In genomic region chr3:48991851-48992545, GRCh38 we compare ENCODE assay signal across 10 cellular contexts. TPM values are rescaled to one million over a fixed set of nuclear protein-coding genes. Genes with fewer than 3 reads are reported as not detected.
A peak's percentile ranks its signal among the peaks of the same experiment; 100 is the strongest.
DNase-seq lines count a peak whose midpoint lies in the region; ATAC-seq and TF ChIP-seq lines count a peak whose summit lies in the region.
"Had no signal": no experiment of that assay in that cellular context is flagged by ENCODE, and none has a peak within 500 bp of the region (broad histone marks: within the 10 kb centered on the region; RNA-seq: fewer than 3 reads in every experiment).

No MANE protein-coding gene starts in this region.

- peaks cover 31% of the 10 kb centered on the region for H3K4me1 Mint-ChIP-seq in neural crest cell

- H3K23ac ChIP-seq in IMR-90 (ENCODE audit: low read depth, low read length) = no peak overlapping the region; the same call in 1 of the 2 replicates

- H4K20me1 ChIP-seq in IMR-90 (ENCODE audit: insufficient read depth, low read length) = no peaks in the 10 kb centered on the region; the same call in 1 of the 2 replicates

- no peak for TF ChIP-seq RAD21 in IMR-90 (IDR thresholded peaks at IDR 0.05; ENCODE audit: low read length)

- H3K4me1 ChIP-seq in BE2C (no peaks in the 10 kb centered on the region), IMR-90 (ENCODE audit: control insufficient read depth, insufficient read depth, low read length) (peaks cover 14% of the 10 kb centered on the region), thyroid gland (peaks cover 16 to 18% of the 10 kb centered on the region in 2 donors)

- peaks cover 35 to 52% of the 10 kb centered on the region in 2 experiments for H3K79me1 ChIP-seq in IMR-90 (ENCODE audit: low read depth in 1 of 2, low read length in 2 of 2)

- H3K56ac ChIP-seq in IMR-90 (ENCODE audit: extremely low read depth, insufficient read depth, low read length) = no peak overlapping the region

- peaks cover 7% of the 10 kb centered on the region for H3K9me1 ChIP-seq in IMR-90 (ENCODE audit: insufficient read depth, low read length)

- H3K27me3 ChIP-seq in BE2C (no peaks in the 10 kb centered on the region), IMR-90 (ENCODE audit: control insufficient read depth, insufficient read depth, low read length) (no peaks in the 10 kb centered on the region), thyroid gland (no peaks in the 10 kb centered on the region)
- H3K27me3 ChIP-seq: neutrophil had no signal

- in situ Hi-C loops in IMR-90 (cut with MboI; ENCODE audit: low sequenced_read_pairs) = no loop called here

- H2BK120ac ChIP-seq in IMR-90 (ENCODE audit: low read depth, low read length) = no peak overlapping the region

- H3K18ac ChIP-seq in IMR-90 (ENCODE audit: low read depth, low read length) = no peak overlapping the region

- H3K27me3 Mint-ChIP-seq in neural crest cell (ENCODE audit: low read depth) = no peaks in the 10 kb centered on the region

- no peak overlapping the region for H4K5ac ChIP-seq in IMR-90 (ENCODE audit: low read depth, low read length)

- H4K8ac ChIP-seq in IMR-90 (ENCODE audit: low read depth in 2 of 2, low read length in 2 of 2) = no peak overlapping the region

- no peaks in the 10 kb centered on the region for H3K36me3 ChIP-seq in BE2C
- peaks cover 3% of the 10 kb centered on the region; the same call in 1 of the 2 replicates for H3K36me3 ChIP-seq in IMR-90 (ENCODE audit: control insufficient read depth, insufficient read depth, low read length)
- peaks cover 0 to 5% of the 10 kb centered on the region in 2 donors for H3K36me3 ChIP-seq in thyroid gland
- H3K36me3 ChIP-seq: neutrophil had no signal

- no peak overlapping the region for H3K27ac Mint-ChIP-seq in neural crest cell (ENCODE audit: unreplicated experiment)

- H2AFZ ChIP-seq in IMR-90 (replicated peaks; ENCODE audit: low read length, poor library complexity) = no peak overlapping the region

- TF ChIP-seq CTCF in BE2C (IDR thresholded peaks at IDR 0.05; ENCODE audit: low read depth, low read length) (no peak), IMR-90 (conservative IDR thresholded peaks at IDR 0.05; ENCODE audit: low read depth, low read length) (no peak), neural crest cell (conservative IDR thresholded peaks at IDR 0.05) (no peak), thyroid gland (IDR thresholded peaks at IDR 0.05) (no peak)

- ATAC-seq in IMR-90 (ENCODE audit: low read depth) = no peak
- ATAC-seq: esophagus mucosa had no signal

- H3K14ac ChIP-seq in IMR-90 (replicated peaks; ENCODE audit: low read depth, low read length) = no peak overlapping the region; the same call in 1 of the 2 replicates

- peak overlapping the region; percentile 95 for H3K4me3 Mint-ChIP-seq in neural crest cell

- H2AK5ac ChIP-seq in IMR-90 (ENCODE audit: low read depth, low read length) = 0 out of 2 replicates have a peak overlapping the region, but pooled peaks have one; percentile 0

- H3K9me3 Mint-ChIP-seq in neural crest cell = no peaks in the 10 kb centered on the region

- H2BK5ac ChIP-seq in IMR-90 (ENCODE audit: low read depth, low read length, poor library complexity, severe bottlenecking) = no peak overlapping the region

- WGBS in IMR-90 (ENCODE audit: extremely low coverage in 2 of 2, insufficient read length in 1 of 2), 2 experiments = 90% methylated on average over 2 of the region's 5 CpGs; no CpG with 5 or more reads in 1 of the 2 experiments
- WGBS in thyroid gland, 2 donors = 74 to 76% methylated on average over 5 of the region's 5 CpGs

- H3K9ac ChIP-seq in IMR-90 (ENCODE audit: low read depth, low read length) = no peak overlapping the region

- no peaks in the 10 kb centered on the region for H3K9me3 ChIP-seq in BE2C
- H3K9me3 ChIP-seq in IMR-90 (ENCODE audit: control insufficient read depth, insufficient read depth, low read length) = no peaks in the 10 kb centered on the region
- H3K9me3 ChIP-seq in thyroid gland = no peaks in the 10 kb centered on the region
- H3K9me3 ChIP-seq: neutrophil had no signal

- H3K27ac ChIP-seq in IMR-90 (ENCODE audit: insufficient read depth, low read length) (no peak overlapping the region), caudate nucleus (ENCODE audit: low read depth, low read length) (peak overlapping the region; percentile 20), thyroid gland (no peak overlapping the region)

- H2BK15ac ChIP-seq in IMR-90 (ENCODE audit: low read depth, low read length) = no peak overlapping the region

- TF ChIP-seq POLR2A in IMR-90 (IDR thresholded peaks at IDR 0.05; ENCODE audit: low read depth, low read length) (no peak), thyroid gland (IDR thresholded peaks at IDR 0.05) (no peak)

- no peak overlapping the region for H2BK20ac ChIP-seq in IMR-90 (ENCODE audit: low read depth, low read length)

- no peak overlapping the region for H3K4ac ChIP-seq in IMR-90 (ENCODE audit: low read depth, low read length)

- H2AK9ac ChIP-seq in IMR-90 (replicated peaks; ENCODE audit: low read depth, low read length, poor library complexity) = no peak overlapping the region

- CTCF ChIA-PET in IMR-90 (lab: Yijun Ruan, JAX) = no interaction called here

- H3K4me3 ChIP-seq in BE2C (ENCODE audit: low read depth, low read length) (peak overlapping the region; percentile 71), IMR-90 (ENCODE audit: insufficient read depth, low read depth, low read length) (no peak overlapping the region), thyroid gland (replicated peaks in 1 of 3) (no peak overlapping the region)

- dilution Hi-C loops in IMR-90 (cut with HindIII; ENCODE audit: low sequenced_read_pairs, unreplicated experiment) = no loop called here

- no peak overlapping the region for H4K91ac ChIP-seq in IMR-90 (ENCODE audit: insufficient read depth, low read depth, low read length)

- intact Hi-C loops in IMR-90 (cut with micrococcal nuclease) (no loop called here), thyroid gland (cut with DNase I) (no loop called here)

- DNase-seq in BE2C (no peak), IMR-90 (no peak), caudate nucleus (lab: John Stamatoyannopoulos, UW) (no peak), neural crest cell (ENCODE audit: low read depth, low spot score) (no peak), SHP77 (lab: John Stamatoyannopoulos, UW) (no peak), DMS153 treated with DMSO at 0.1 percent for 48 hours (lab: John Stamatoyannopoulos, UW; ENCODE audit: unreplicated experiment) (no peak), thyroid gland (no peak), NCI-H1417 treated with DMSO at 0.1 percent for 48 hours (lab: John Stamatoyannopoulos, UW) (no peak)

- peak overlapping the region; percentile 95; the same call in 1 of the 2 replicates for H3K4me2 ChIP-seq in IMR-90 (ENCODE audit: low read depth, low read length)

- H3K36me3 Mint-ChIP-seq in neural crest cell (ENCODE audit: low read depth) = peaks cover 2% of the 10 kb centered on the region

- POLR2A ChIA-PET in IMR-90 (lab: Charles Lee; ENCODE audit: unreplicated experiment) = interaction anchor here (0.5 to 0.6 kb wide), 2 partner anchors 11 to 21 kb away, joined by 3 to 9 read pairs; no protein-coding TSS in a partner anchor

- no TSS peak for BruUV-seq in IMR-90 (replicated peaks; lab: Mats Ljungman, UMichigan)

TF ChIP-seq in IMR-90, 13 proteins besides CTCF, POLR2A, EP300 and RAD21 (continues in another document):
- TF ChIP-seq SMC3 (IDR thresholded peaks at IDR 0.05; ENCODE audit: low read depth, low read length) = no peak
- no peak for TF ChIP-seq NFE2L2 (IDR thresholded peaks at IDR 0.05; ENCODE audit: low read depth, low read length)
- TF ChIP-seq BHLHE40 (IDR thresholded peaks at IDR 0.05; ENCODE audit: low read depth, low read length) = no peak
- no peak for TF ChIP-seq RCOR1 (IDR thresholded peaks at IDR 0.05; ENCODE audit: insufficient replicate concordance, low read length)
- TF ChIP-seq MXI1 (IDR thresholded peaks at IDR 0.05; ENCODE audit: borderline replicate concordance, low read depth, low read length) = no peak
- TF ChIP-seq MAFK (IDR thresholded peaks at IDR 0.05; ENCODE audit: low read depth, low read length) = no peak
- TF ChIP-seq RFX5 (IDR thresholded peaks at IDR 0.05; ENCODE audit: low read depth, low read length) = no peak

RNA-seq across cellular contexts. Expression of gene P4HTM, which starts 2.0 kb away (rescaled TPM):
- polyA plus RNA-seq in BE2C (2012; ENCODE audit: insufficient read depth, insufficient read length, low read depth) = 18.3 TPM
- total RNA-seq in IMR-90 (2012; rRNA removed) (10.4 and 11.1 TPM in 2 replicates), neural crest cell (29.1 and 31.4 TPM in 2 replicates), thyroid gland (100 to 1,000 TPM in 1 of 4 donors, 10 to 100 TPM in 3; 73.5 to 117 (median 95.0) TPM)
- polyA plus RNA-seq in IMR-90 (2012; rRNA removed) = 26.1 and 29.7 TPM in 2 replicates
- polyA plus RNA-seq in IMR-90 (2012; cell fraction: cytosol; rRNA removed) = 18.8 and 34.8 TPM in 2 replicates
- polyA plus RNA-seq in IMR-90 (2012; cell fraction: nucleus; rRNA removed; ENCODE audit: low replicate concordance) = 99.3 and 171 TPM in 2 replicates

RNA-seq across cellular contexts. Expression of gene WDR6, which starts 15.2 kb away (rescaled TPM):
- polyA plus RNA-seq in BE2C (2012; ENCODE audit: insufficient read depth, insufficient read length, low read depth) = 203 TPM
- total RNA-seq in IMR-90 (2012; rRNA removed) (55.8 and 60.9 TPM in 2 replicates), neural crest cell (284 and 294 TPM in 2 replicates), thyroid gland (100 to 1,000 TPM; 125 to 169 (median 149) TPM)
- polyA plus RNA-seq in IMR-90 (2012; rRNA removed) = 160 and 172 TPM in 2 replicates
- polyA plus RNA-seq in IMR-90 (2012; cell fraction: cytosol; rRNA removed) = 97.3 and 121 TPM in 2 replicates
- 1,034 and 1,622 TPM in 2 replicates for polyA plus RNA-seq in IMR-90 (2012; cell fraction: nucleus; rRNA removed; ENCODE audit: low replicate concordance)

RNA-seq across cellular contexts. Expression of gene DALRD3, which starts 26.4 kb away (rescaled TPM):
- polyA plus RNA-seq in BE2C (2012; ENCODE audit: insufficient read depth, insufficient read length, low read depth) = 25.8 TPM
- 27.8 and 28.3 TPM in 2 replicates for total RNA-seq in IMR-90 (2012; rRNA removed)
- 42.2 and 43.5 TPM in 2 replicates for polyA plus RNA-seq in IMR-90 (2012; rRNA removed)
- polyA plus RNA-seq in IMR-90 (2012; cell fraction: cytosol; rRNA removed) = 33.8 and 36.4 TPM in 2 replicates
- 116 and 195 TPM in 2 replicates for polyA plus RNA-seq in IMR-90 (2012; cell fraction: nucleus; rRNA removed; ENCODE audit: low replicate concordance)
- 28.2 and 28.7 TPM in 2 replicates for total RNA-seq in neural crest cell
- 10 to 100 TPM; 43.1 to 91.4 (median 60.0) TPM for total RNA-seq in thyroid gland

RNA-seq across cellular contexts. Expression of gene NDUFAF3, which starts 29.9 kb away (rescaled TPM):
- polyA plus RNA-seq in BE2C (2012; ENCODE audit: insufficient read depth, insufficient read length, low read depth) = 197 TPM
- 26.5 and 43.3 TPM in 2 replicates for total RNA-seq in IMR-90 (2012; rRNA removed)
- 112 and 137 TPM in 2 replicates for polyA plus RNA-seq in IMR-90 (2012; rRNA removed)
- polyA plus RNA-seq in IMR-90 (2012; cell fraction: cytosol; rRNA removed) = 38.6 and 96.1 TPM in 2 replicates
- polyA plus RNA-seq in IMR-90 (2012; cell fraction: nucleus; rRNA removed; ENCODE audit: low replicate concordance) = 22.8 and 47.7 TPM in 2 replicates
- total RNA-seq in neural crest cell = 69.5 and 70.9 TPM in 2 replicates
- total RNA-seq in thyroid gland = 100 to 1,000 TPM; 120 to 305 (median 146) TPM

RNA-seq across cellular contexts. Expression of gene IMPDH2, which starts 37.2 kb away (rescaled TPM):
- 68.3 TPM for polyA plus RNA-seq in BE2C (2012; ENCODE audit: insufficient read depth, insufficient read length, low read depth)
- total RNA-seq in IMR-90 (2012; rRNA removed) (268 and 296 TPM in 2 replicates), neural crest cell (259 and 261 TPM in 2 replicates), thyroid gland (100 to 1,000 TPM in 3 of 4 donors, 10 to 100 TPM in 1; 92.9 to 159 (median 109) TPM)
- polyA plus RNA-seq in IMR-90 (2012; rRNA removed) = 190 and 194 TPM in 2 replicates
- 126 and 176 TPM in 2 replicates for polyA plus RNA-seq in IMR-90 (2012; cell fraction: cytosol; rRNA removed)
- polyA plus RNA-seq in IMR-90 (2012; cell fraction: nucleus; rRNA removed; ENCODE audit: low replicate concordance) = 254 and 364 TPM in 2 replicates
